In the genomic region with DNA sequence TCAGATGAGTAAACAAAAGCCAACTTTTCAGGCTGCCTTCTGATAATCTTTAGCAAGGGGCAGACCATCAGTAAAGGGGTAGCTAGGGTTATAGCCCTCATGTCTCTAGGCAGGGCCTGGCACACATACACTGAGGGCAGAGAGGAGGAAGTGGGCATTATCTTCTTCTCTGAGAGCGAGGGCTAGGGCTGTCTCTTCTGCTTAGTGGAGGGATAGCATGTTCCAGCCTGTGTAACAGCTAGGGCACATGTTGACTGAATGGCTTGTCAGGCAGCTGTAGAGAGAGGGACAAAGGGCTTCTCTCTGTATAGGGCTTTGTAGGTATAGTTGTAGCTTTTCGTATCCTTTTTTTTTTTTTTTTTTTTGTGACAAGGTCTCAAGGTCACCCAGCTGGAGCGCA, we compare ENCODE assay signal across 19 cellular contexts. TPM values are rescaled to one million over a fixed set of nuclear protein-coding genes. Genes with fewer than 3 reads are reported as not detected.
A peak's percentile ranks its signal among the peaks of the same experiment; 100 is the strongest.
DNase-seq lines count a peak whose midpoint lies in the region; ATAC-seq, FAIRE-seq and TF ChIP-seq lines count a peak whose summit lies in the region.
"Had no signal": no experiment of that assay in that cellular context is flagged by ENCODE, and none has a peak within 500 bp of the region (broad histone marks: within the 10 kb centered on the region; RNA-seq: fewer than 3 reads in every experiment).

No MANE protein-coding gene starts in this region.

- H2AFZ ChIP-seq in K562 (ENCODE audit: low read depth, low read length): no peak overlapping the region

- TF ChIP-seq EP300 in K562 (IDR thresholded peaks at IDR 0.05; ENCODE audit: low read length): no peak

- CTCF ChIA-PET in K562 (lab: Yijun Ruan, JAX; ENCODE audit: low intra/inter-chr PET ratio): no interaction called here
- CTCF ChIA-PET in activated CD4-positive, alpha-beta memory T cell treated with anti-CD3 and anti-CD28 coated beads for 36 hours (lab: Charles Lee): interaction anchor here (0.6 kb wide), 1 partner anchor 568 kb away, joined by 3 read pairs; no protein-coding TSS in a partner anchor

- no TSS peak for BruUV-seq in K562 (replicated peaks; lab: Mats Ljungman, UMichigan)

- ATAC-seq in Right ventricle myocardium superior (ENCODE audit: poor library complexity): peak; percentile 32
- peak; percentile 52 for ATAC-seq in K562
- ATAC-seq in naive thymus-derived CD8-positive, alpha-beta T cell: peak; percentile 81 to 84
- ATAC-seq in GM18909 (IDR thresholded peaks at IDR 0.05; ENCODE audit: poor library complexity, unreplicated experiment): no peak

- H3K4me3 Mint-ChIP-seq in naive thymus-derived CD8-positive, alpha-beta T cell: peak overlapping the region in 6 of 10 donors; percentile 16 to 60 (median 34)
- H3K4me3 Mint-ChIP-seq in activated CD4-positive, alpha-beta memory T cell treated with anti-CD3 and anti-CD28 coated beads for 36 hours: no peak overlapping the region
- H3K4me3 Mint-ChIP-seq: HFFc6 had no signal

- H3K4me1 Mint-ChIP-seq in naive thymus-derived CD8-positive, alpha-beta T cell: peaks cover 22 to 73% (median 63%) of the 10 kb centered on the region in 4 donors
- peaks cover 51% of the 10 kb centered on the region for H3K4me1 Mint-ChIP-seq in activated CD4-positive, alpha-beta memory T cell treated with anti-CD3 and anti-CD28 coated beads for 36 hours (ENCODE audit: low read depth)

- no peaks in the 10 kb centered on the region; the same call in 2 of the 3 replicates for H3K79me2 ChIP-seq in K562 (ENCODE audit: control insufficient read depth, insufficient read depth, low read length)

- no peak for TF ChIP-seq POLR2A in K562 (conservative IDR thresholded peaks at IDR 0.05)

- no peak overlapping the region for H3K4me2 ChIP-seq in K562 (ENCODE audit: insufficient read depth, low read length)
- H3K4me2 ChIP-seq: SK-N-SH had no signal

- no peak for FAIRE-seq in K562 (lab: Jason Lieb, UNC)

- H3K27ac ChIP-seq in right atrium auricular region (no peak overlapping the region), K562 (ENCODE audit: extremely low read depth, low read depth, low read length) (no peak overlapping the region)
- H3K27ac ChIP-seq: ascending aorta, colonic mucosa, esophagus muscularis mucosa, thyroid gland, WERI-Rb-1 had no signal

- no peaks in the 10 kb centered on the region for H3K27me3 ChIP-seq in right atrium auricular region
- no peaks in the 10 kb centered on the region for H3K27me3 ChIP-seq in K562 (ENCODE audit: control insufficient read depth in 2 of 2, insufficient read depth in 2 of 2, low read length in 2 of 2)
- H3K27me3 ChIP-seq: ascending aorta, colonic mucosa, esophagus muscularis mucosa, thyroid gland had no signal

- DNase-seq in Right ventricle myocardium superior: no peak
- DNase-seq in right atrium auricular region (ENCODE audit: low spot score): no peak
- DNase-seq in K562 (ENCODE audit: extremely low read depth in 1 of 4, low spot score in 3 of 4): no peak
- DNase-seq in naive thymus-derived CD8-positive, alpha-beta T cell: no peak
- DNase-seq in activated CD4-positive, alpha-beta memory T cell treated with anti-CD3 and anti-CD28 coated beads for 36 hours: no peak
- no peak for DNase-seq in superior temporal gyrus (ENCODE audit: extremely low spot score)
- no peak for DNase-seq in germinal center (ENCODE audit: low spot score)
- DNase-seq: colonic mucosa, DMS153, HFFc6, NCI-H2081, NCI-H526, OCI-M1, SK-N-SH, thyroid gland, WERI-Rb-1 had no signal

- no peaks in the 10 kb centered on the region for H3K9me1 ChIP-seq in K562 (ENCODE audit: control insufficient read depth, insufficient read depth, low read length)

- no peaks in the 10 kb centered on the region for H4K20me1 ChIP-seq in K562 (replicated peaks; ENCODE audit: control insufficient read depth, insufficient read depth, low read length)

- H3K4me1 ChIP-seq in right atrium auricular region: peaks cover 0 to 21% of the 10 kb centered on the region in 2 donors
- H3K4me1 ChIP-seq in K562 (replicated peaks in 1 of 2; ENCODE audit: control insufficient read depth in 2 of 2, insufficient read depth in 2 of 2, low read length in 2 of 2): peaks cover 0 to 4% of the 10 kb centered on the region in 2 experiments; a peak in 1 of 5 replicates
- H3K4me1 ChIP-seq: colonic mucosa had no signal

- 100% methylated on average over 1 of the region's 3 CpGs for WGBS in K562 (ENCODE audit: insufficient coverage, low coverage, missing lambda C conversion rate)

- H3K9ac ChIP-seq in K562 (ENCODE audit: insufficient read depth in 1 of 2, low read depth in 2 of 2, low read length in 2 of 2): no peak overlapping the region
- H3K9ac ChIP-seq: SK-N-SH had no signal

- peaks cover 3 to 61% (median 5%) of the 10 kb centered on the region in 3 donors for H3K36me3 Mint-ChIP-seq in naive thymus-derived CD8-positive, alpha-beta T cell
- peaks cover 25% of the 10 kb centered on the region for H3K36me3 Mint-ChIP-seq in activated CD4-positive, alpha-beta memory T cell treated with anti-CD3 and anti-CD28 coated beads for 36 hours

- no peak for TF ChIP-seq CTCF in right atrium auricular region (IDR thresholded peaks at IDR 0.05)
- no peak for TF ChIP-seq CTCF in K562 (IDR thresholded peaks at IDR 0.05 in 2 of 3, conservative IDR thresholded peaks at IDR 0.05 in 1 of 3; ENCODE audit: insufficient read depth in 2 of 3, low read depth in 1 of 3, low read length in 3 of 3)

- H3K9me3 ChIP-seq in right atrium auricular region (no peaks in the 10 kb centered on the region), K562 (replicated peaks; ENCODE audit: control insufficient read depth, insufficient read depth, low read depth, low read length) (no peaks in the 10 kb centered on the region)
- H3K9me3 ChIP-seq: ascending aorta, colonic mucosa, esophagus muscularis mucosa, SK-N-SH, thyroid gland had no signal

- no peaks in the 10 kb centered on the region for H3K9me3 Mint-ChIP-seq in naive thymus-derived CD8-positive, alpha-beta T cell
- H3K9me3 Mint-ChIP-seq in activated CD4-positive, alpha-beta memory T cell treated with anti-CD3 and anti-CD28 coated beads for 36 hours: no peaks in the 10 kb centered on the region
- H3K9me3 Mint-ChIP-seq: HFFc6 had no signal

- intact Hi-C loops in Right ventricle myocardium superior (cut with DNase I) (no loop called here), K562 (cut with micrococcal nuclease) (no loop called here)
- intact Hi-C loops in activated CD4-positive, alpha-beta memory T cell treated with anti-CD3 and anti-CD28 coated beads for 36 hours (cut with micrococcal nuclease): loop anchor here (2.0 kb wide), 1 partner anchor 13 kb away; no protein-coding TSS in a partner anchor

- peaks cover 7% of the 10 kb centered on the region for H3K36me3 ChIP-seq in right atrium auricular region
- H3K36me3 ChIP-seq in K562 (ENCODE audit: control insufficient read depth, insufficient read depth, low read length): peaks cover 17% of the 10 kb centered on the region; the same call in 2 of the 3 replicates
- H3K36me3 ChIP-seq: colonic mucosa, thyroid gland, WERI-Rb-1 had no signal

- in situ Hi-C loops in K562 (cut with MboI): no loop called here

- no peaks in the 10 kb centered on the region for H3K27me3 Mint-ChIP-seq in naive thymus-derived CD8-positive, alpha-beta T cell
- H3K27me3 Mint-ChIP-seq in activated CD4-positive, alpha-beta memory T cell treated with anti-CD3 and anti-CD28 coated beads for 36 hours: no peaks in the 10 kb centered on the region

- peak overlapping the region in 9 of 10 donors; percentile 9 to 84 (median 79) for H3K27ac Mint-ChIP-seq in naive thymus-derived CD8-positive, alpha-beta T cell
- no peak overlapping the region for H3K27ac Mint-ChIP-seq in activated CD4-positive, alpha-beta memory T cell treated with anti-CD3 and anti-CD28 coated beads for 36 hours
- H3K27ac Mint-ChIP-seq: HFFc6 had no signal

- TF ChIP-seq RAD21 in K562 (CRISPR knock-in tag; conservative IDR thresholded peaks at IDR 0.05 in 1 of 2, IDR thresholded peaks at IDR 0.05 in 1 of 2): no peak

- H3K4me3 ChIP-seq in right atrium auricular region (no peak overlapping the region), K562 (no peak overlapping the region)
- H3K4me3 ChIP-seq: ascending aorta, colonic mucosa, esophagus muscularis mucosa, thyroid gland had no signal

- POLR2A ChIA-PET in K562 (lab: Yijun Ruan, JAX): interaction anchor here (0.6 to 2.3 kb wide), 3 partner anchors 10 to 13 kb away, joined by 3 to 6 read pairs (median 4); no protein-coding TSS in a partner anchor
- POLR2A ChIA-PET in naive thymus-derived CD8-positive, alpha-beta T cell (lab: Charles Lee): interaction anchor here (0.6 to 1.3 kb wide), 4 partner anchors 8 to 227 kb away, joined by 3 to 8 read pairs (median 4); no protein-coding TSS in a partner anchor
- POLR2A ChIA-PET in activated CD4-positive, alpha-beta memory T cell treated with anti-CD3 and anti-CD28 coated beads for 36 hours (lab: Charles Lee): no interaction called here

TF ChIP-seq in K562, 482 proteins besides CTCF, POLR2A, EP300 and RAD21 (continues in another document):
- TF ChIP-seq HMGN3 (IDR thresholded peaks at IDR 0.05; ENCODE audit: borderline replicate concordance, extremely low read depth, insufficient read length, low read depth, low read length): no peak

RNA-seq across cellular contexts. Expression of gene CRTC3, which starts 17.8 kb away (rescaled TPM):
- total RNA-seq in Right ventricle myocardium superior: 27.2 TPM
- total RNA-seq in right atrium auricular region: 10 to 100 TPM; 26.4 to 32.5 TPM
- 42.0 and 91.0 TPM in 2 replicates for total RNA-seq in K562 (2011; cell fraction: chromatin; rRNA removed; ENCODE audit: low replicate concordance)
- total RNA-seq in K562 (2011; cell fraction: nucleolus; rRNA removed): 25.7 and 27.0 TPM in 2 replicates
- total RNA-seq in K562 (2011; cell fraction: nucleoplasm; rRNA removed): 50.7 and 99.0 TPM in 2 replicates
- 7.5 and 9.1 TPM in 2 replicates for total RNA-seq in K562 (2014; rRNA removed)
- total RNA-seq in K562 (2014; rRNA removed; fragmentation: Illumina TruSeq; extraction: Trizol): 9.4 and 10.0 TPM in 2 replicates
- total RNA-seq in K562 (2015; rRNA removed; fragmentation: Illumina TruSeq; extraction: Trizol): 11.3 and 11.6 TPM in 2 replicates
- 18.5 and 19.0 TPM in 2 replicates for total RNA-seq in K562 (2021)
- 14.1 and 17.2 TPM in 2 replicates for polyA plus RNA-seq in K562 (2011; rRNA removed)
- 8.3 and 11.0 TPM in 2 replicates for polyA plus RNA-seq in K562 (2011; cell fraction: cytosol; rRNA removed)
- polyA plus RNA-seq in K562 (2011; cell fraction: nucleus; rRNA removed): 17.7 and 22.6 TPM in 2 replicates
- 12.6 and 15.1 TPM in 2 replicates for polyA plus RNA-seq in K562 (2012)
- 12.7 and 13.8 TPM in 2 replicates for polyA plus RNA-seq in K562 (2014; fragmentation: Illumina TruSeq; extraction: Trizol)
- polyA plus RNA-seq in K562 (2014; fragmentation: Nextera tagmentation; extraction: Ambion mirVana): 1 to 10 TPM; 1.2 to 2.1 TPM
- polyA plus RNA-seq in K562 (2014; rRNA removed): 9.1 and 11.7 TPM in 2 replicates
- polyA minus RNA-seq in K562 (2011; rRNA and poly(A)+ RNA removed): 21.2 and 24.0 TPM in 2 replicates
- polyA minus RNA-seq in K562 (2011; cell fraction: cytosol; rRNA and poly(A)+ RNA removed): 10.8 and 14.3 TPM in 2 replicates
- polyA minus RNA-seq in K562 (2011; cell fraction: nucleus; rRNA and poly(A)+ RNA removed): 14.9 and 20.8 TPM in 2 replicates
- total RNA-seq in naive thymus-derived CD8-positive, alpha-beta T cell: 100 to 1,000 TPM; 102 to 110 TPM
- polyA plus RNA-seq in naive thymus-derived CD8-positive, alpha-beta T cell: 10 to 100 TPM; 21.9 to 51.1 (median 33.5) TPM
- total RNA-seq in activated CD4-positive, alpha-beta memory T cell treated with anti-CD3 and anti-CD28 coated beads for 36 hours: 10 to 100 TPM; 34.7 to 37.8 TPM
